In the genomic region with DNA sequence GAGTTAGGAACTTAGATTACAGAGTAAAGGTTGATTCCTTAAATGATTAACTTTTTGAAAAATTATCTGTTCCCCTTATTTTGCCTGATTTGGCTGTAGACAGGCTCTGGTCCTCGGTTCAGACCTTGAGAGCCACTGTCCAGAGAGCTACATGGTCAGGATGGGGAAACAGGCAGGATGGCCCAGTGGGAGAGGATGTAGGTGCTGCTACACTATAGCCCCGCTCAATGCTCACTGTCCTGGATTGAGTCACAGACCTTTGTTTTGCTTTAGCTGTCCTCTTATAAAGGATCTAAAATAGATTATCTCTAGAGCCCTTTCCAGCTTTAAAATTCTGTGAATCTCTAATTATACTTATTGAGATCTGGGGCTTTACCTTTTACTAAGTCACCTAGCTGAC, we compare ENCODE assay signal across 8 cellular contexts.
DNase-seq lines count a peak whose midpoint lies in the region; ATAC-seq and TF ChIP-seq lines count a peak whose summit lies in the region.

No MANE protein-coding gene starts in this region.

- peak overlapping the region; percentile 88 for H3K27ac ChIP-seq in WERI-Rb-1

- no peaks in the 10 kb centered on the region for H3K27me3 Mint-ChIP-seq in activated naive CD4-positive, alpha-beta T cell treated with anti-CD3 and anti-CD28 coated beads, Interleukin-2, amount 10 ng/mL, durations not matched to agents 7 days and 5 days
- H3K27me3 Mint-ChIP-seq in stimulated activated naive B cell treated with anti-CD40 and anti-IgM and Interleukin-4, amounts not matched to agents 10 μg/mL and 1 μg/mL and 100 μg/mL, for 72 hours, result no peaks in the 10 kb centered on the region

- no peak for TF ChIP-seq POLR2A in erythroblast (IDR thresholded peaks at IDR 0.05; ENCODE audit: low read length)

- H3K9ac ChIP-seq in iPS-15b (ENCODE audit: low read depth, low read length), result peak overlapping the region; percentile 12

- CTCF ChIA-PET in activated naive CD4-positive, alpha-beta T cell treated with anti-CD3 and anti-CD28 coated beads, Interleukin-2, amount 10 ng/mL, durations not matched to agents 7 days and 5 days (lab: Charles Lee), result interaction anchor here (2.2 kb wide), 1 partner anchor 80 kb away, joined by 13 read pairs; a partner anchor contains a TSS

- peaks cover 39% of the 10 kb centered on the region for H3K4me1 Mint-ChIP-seq in activated naive CD4-positive, alpha-beta T cell treated with anti-CD3 and anti-CD28 coated beads, Interleukin-2, amount 10 ng/mL, durations not matched to agents 7 days and 5 days
- peaks cover 9 to 37% of the 10 kb centered on the region in 2 donors for H3K4me1 Mint-ChIP-seq in stimulated activated naive B cell treated with anti-CD40 and anti-IgM and Interleukin-4, amounts not matched to agents 10 μg/mL and 1 μg/mL and 100 μg/mL, for 72 hours

- no peaks in the 10 kb centered on the region for H3K9me3 ChIP-seq in WERI-Rb-1 (ENCODE audit: severe bottlenecking)
- no peaks in the 10 kb centered on the region for H3K9me3 ChIP-seq in iPS-15b (ENCODE audit: control insufficient read depth, insufficient read depth, low read length)

- H3K4me3 ChIP-seq in WERI-Rb-1 (ENCODE audit: low read depth, low read length), result peak overlapping the region; percentile 85
- H3K4me3 ChIP-seq in iPS-15b (ENCODE audit: low read depth, low read length), result peak overlapping the region; percentile 87

- H3K27ac Mint-ChIP-seq in activated naive CD4-positive, alpha-beta T cell treated with anti-CD3 and anti-CD28 coated beads, Interleukin-2, amount 10 ng/mL, durations not matched to agents 7 days and 5 days, result no peak overlapping the region
- H3K27ac Mint-ChIP-seq in stimulated activated naive B cell treated with anti-CD40 and anti-IgM and Interleukin-4, amounts not matched to agents 10 μg/mL and 1 μg/mL and 100 μg/mL, for 72 hours, result peak overlapping the region; percentile 96

- no peak for TF ChIP-seq CTCF in WERI-Rb-1 (IDR thresholded peaks at IDR 0.05; ENCODE audit: low read depth, low read length)

- peak overlapping the region; percentile 92 for H3K4me3 Mint-ChIP-seq in activated naive CD4-positive, alpha-beta T cell treated with anti-CD3 and anti-CD28 coated beads, Interleukin-2, amount 10 ng/mL, durations not matched to agents 7 days and 5 days
- peak overlapping the region; percentile 91 to 93 for H3K4me3 Mint-ChIP-seq in stimulated activated naive B cell treated with anti-CD40 and anti-IgM and Interleukin-4, amounts not matched to agents 10 μg/mL and 1 μg/mL and 100 μg/mL, for 72 hours

- peaks cover 10% of the 10 kb centered on the region for H3K36me3 Mint-ChIP-seq in activated naive CD4-positive, alpha-beta T cell treated with anti-CD3 and anti-CD28 coated beads, Interleukin-2, amount 10 ng/mL, durations not matched to agents 7 days and 5 days
- peaks cover 2 to 6% of the 10 kb centered on the region in 2 donors for H3K36me3 Mint-ChIP-seq in stimulated activated naive B cell treated with anti-CD40 and anti-IgM and Interleukin-4, amounts not matched to agents 10 μg/mL and 1 μg/mL and 100 μg/mL, for 72 hours

- no peaks in the 10 kb centered on the region for H3K9me3 Mint-ChIP-seq in activated naive CD4-positive, alpha-beta T cell treated with anti-CD3 and anti-CD28 coated beads, Interleukin-2, amount 10 ng/mL, durations not matched to agents 7 days and 5 days
- H3K9me3 Mint-ChIP-seq in stimulated activated naive B cell treated with anti-CD40 and anti-IgM and Interleukin-4, amounts not matched to agents 10 μg/mL and 1 μg/mL and 100 μg/mL, for 72 hours, result no peaks in the 10 kb centered on the region

- H3K27me3 ChIP-seq in WERI-Rb-1 (ENCODE audit: insufficient read depth, low read depth, severe bottlenecking), result no peaks in the 10 kb centered on the region
- H3K27me3 ChIP-seq in iPS-15b (ENCODE audit: control insufficient read depth, insufficient read depth, low read length), result no peaks in the 10 kb centered on the region

- peak; percentile 8 to 26 for ATAC-seq in stimulated activated naive B cell treated with anti-CD40 and anti-IgM and Interleukin-4, amounts not matched to agents 10 μg/mL and 1 μg/mL and 100 μg/mL, for 72 hours (replicated peaks)
- ATAC-seq in GM19397 (IDR thresholded peaks at IDR 0.05; ENCODE audit: unreplicated experiment) (no peak), HG03469 (IDR thresholded peaks at IDR 0.05; ENCODE audit: unreplicated experiment) (no peak)

- H3K36me3 ChIP-seq in WERI-Rb-1 (peaks cover 4% of the 10 kb centered on the region; the same call in 1 of the 2 replicates), iPS-15b (ENCODE audit: control insufficient read depth, insufficient read depth, low read length) (no peaks in the 10 kb centered on the region)

- DNase-seq in activated naive CD4-positive, alpha-beta T cell treated with anti-CD3 and anti-CD28 coated beads, Interleukin-2, amount 10 ng/mL, durations not matched to agents 7 days and 5 days, result no peak
- no peak for DNase-seq in activated naive CD4-positive, alpha-beta T cell treated with anti-CD3 and anti-CD28 coated beads, Interleukin-2, amount 50 U/mL, for 16 hours
- DNase-seq in WERI-Rb-1 (peak; percentile 20), erythroblast (lab: John Stamatoyannopoulos, UW) (no peak)
- DNase-seq in stimulated activated naive B cell treated with anti-CD40 and anti-IgM and Interleukin-4, amounts not matched to agents 10 μg/mL and 1 μg/mL and 100 μg/mL, for 72 hours, result no peak

- H3K4me1 ChIP-seq in iPS-15b (ENCODE audit: control insufficient read depth, insufficient read depth, low read length), result peaks cover 16% of the 10 kb centered on the region

Comparison
In these comparisons a context has a peak if more than half of its experiments do, and no peak if none do; other contexts are left out.
1. ATAC-seq: peak in stimulated activated naive B cell treated with anti-CD40 and anti-IgM and Interleukin-4, amounts not matched to agents 10 μg/mL and 1 μg/mL and 100 μg/mL, for 72 hours (2 of 2); none in GM19397 (single experiment) and HG03469 (single experiment).